ENCODE assay signal across 12 cellular contexts in genomic region chr1:1454286-1455056, GRCh38. TPM values are rescaled to one million over a fixed set of nuclear protein-coding genes. Genes with fewer than 3 reads are reported as not detected.
"Had no signal": no experiment of that assay in that cellular context is flagged by ENCODE, and none has a peak within 500 bp of the region (broad histone marks: within the 10 kb centered on the region; RNA-seq: fewer than 3 reads in every experiment).

No MANE protein-coding gene starts in this region.

RNA-seq across cellular contexts. Expression of gene VWA1, which starts 19.0 kb away (rescaled TPM):
- total RNA-seq: activated B cell treated with CpG ODN at 0.5 μM for 24 hours, T-helper 17 cell had no signal

RNA-seq across cellular contexts. Expression of gene ANKRD65, which starts 33.4 kb away (rescaled TPM):
- total RNA-seq: activated CD4-positive, alpha-beta memory T cell treated with anti-CD3 and anti-CD28 coated beads for 36 hours; activated CD4-positive, alpha-beta memory T cell treated with anti-CD3 and anti-CD28 coated beads, Interleukin-2, amount 10 ng/mL, durations not matched to agents 7 days and 5 days; activated CD4-positive, alpha-beta T cell treated with anti-CD3 and anti-CD28 coated beads for 36 hours; activated CD4-positive, alpha-beta T cell treated with anti-CD3 and anti-CD28 coated beads, Interleukin-2, amount 10 ng/mL, durations not matched to agents 24 days and 14 days; activated CD4-positive, alpha-beta T cell treated with anti-CD3 and anti-CD28 coated beads, Interleukin-2, amount 10 ng/mL, durations not matched to agents 7 days and 5 days; activated CD8-positive, alpha-beta memory T cell treated with anti-CD3 and anti-CD28 coated beads for 36 hours; activated CD8-positive, alpha-beta memory T cell treated with anti-CD3 and anti-CD28 coated beads, Interleukin-2, amount 10 ng/mL, durations not matched to agents 7 days and 5 days; activated CD8-positive, alpha-beta T cell treated with anti-CD3 and anti-CD28 coated beads for 36 hours; activated CD8-positive, alpha-beta T cell treated with anti-CD3 and anti-CD28 coated beads, Interleukin-2, amount 10 ng/mL, durations not matched to agents 7 days and 5 days; T-helper 17 cell; T-helper 2 cell treated with Interferon-gamma antibody and Interleukin-4, amounts not matched to agents 100 ng/mL and 5 ng/mL, for 36 hours had no signal
